In the genomic region with DNA sequence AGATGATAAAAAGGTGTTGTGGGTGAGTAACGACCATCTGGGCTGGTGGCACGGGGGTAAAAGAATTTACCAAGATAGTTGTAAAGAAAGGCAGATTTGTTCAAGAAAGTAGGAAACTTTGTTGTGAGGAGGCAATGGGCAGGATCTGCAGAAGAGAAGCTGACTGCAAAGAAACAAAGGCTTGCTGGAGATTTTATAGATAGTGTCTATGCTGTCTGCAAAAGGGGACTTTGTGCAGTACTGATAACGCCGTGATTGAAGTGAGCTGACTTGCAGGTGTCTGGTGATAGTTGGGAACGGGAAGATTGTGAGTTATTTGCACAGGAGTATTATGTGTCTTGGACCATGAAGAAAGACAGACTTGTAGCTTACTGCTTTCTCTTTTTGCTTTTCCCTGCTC, we compare ENCODE assay signal across 23 cellular contexts. TPM values are rescaled to one million over a fixed set of nuclear protein-coding genes. Genes with fewer than 3 reads are reported as not detected.
"Had no signal": no experiment of that assay in that cellular context is flagged by ENCODE, and none has a peak within 500 bp of the region (broad histone marks: within the 10 kb centered on the region; RNA-seq: fewer than 3 reads in every experiment).

No MANE protein-coding gene starts in this region.

- H3K27me3 ChIP-seq: sigmoid colon had no signal

- H3K4me1 ChIP-seq: sigmoid colon had no signal

- H3K4me3 ChIP-seq: sigmoid colon, thoracic aorta had no signal

- H3K36me3 ChIP-seq: sigmoid colon, thoracic aorta had no signal

- DNase-seq: activated gamma-delta T cell treated with Interleukin-2 at 50 U/mL for 16 hours; activated T-cell treated with anti-CD3 and anti-CD28 coated beads, Interleukin-2, amount 50 U/mL, for 1 hour; central memory CD4-positive, alpha-beta T cell; effector memory CD8-positive, alpha-beta T cell; foreskin melanocyte; glutamatergic neuron; hippocampal formation; naive B cell; sigmoid colon; stimulated activated CD4-positive, alpha-beta T cell treated with anti-CD3 and anti-CD28 coated beads, Interleukin-2, amount 100 ng/mL, for 48 hours; stimulated activated CD8-positive, alpha-beta memory T cell treated with anti-CD3 and anti-CD28 coated beads, Interleukin-4, amount 100 ng/mL, for 48 hours; stimulated activated naive B cell treated with anti-CD40 and anti-IgM and Interleukin-4, amounts not matched to agents 10 μg/mL and 1 μg/mL and 100 μg/mL, for 72 hours had no signal

- ATAC-seq: effector memory CD8-positive, alpha-beta T cell; stimulated activated naive B cell treated with anti-CD40 and anti-IgM and Interleukin-4, amounts not matched to agents 10 μg/mL and 1 μg/mL and 100 μg/mL, for 72 hours had no signal

- H3K27ac ChIP-seq: sigmoid colon, thoracic aorta had no signal

- H3K9me3 ChIP-seq: sigmoid colon, thoracic aorta had no signal

RNA-seq across cellular contexts. Expression of a gene that starts 36.8 kb away (rescaled TPM):
- total RNA-seq: astrocyte, dermis microvascular lymphatic vessel endothelial cell, endothelial cell of umbilical vein, esophagus mucosa, liver, mononuclear cell, omental fat pad, posterior vena cava, renal cortical epithelial cell, sigmoid colon, thoracic aorta, ureter had no signal
